In genomic region chr10:25869067-25869591, GRCh38 we compare ENCODE assay signal across 23 cellular contexts.
A peak's percentile ranks its signal among the peaks of the same experiment; 100 is the strongest.
DNase-seq lines count a peak whose midpoint lies in the region; FAIRE-seq and TF ChIP-seq lines count a peak whose summit lies in the region.
"Had no signal": no experiment of that assay in that cellular context is flagged by ENCODE, and none has a peak within 500 bp of the region (broad histone marks: within the 10 kb centered on the region; RNA-seq: fewer than 3 reads in every experiment).

No MANE protein-coding gene starts in this region.

- H3K9me3 ChIP-seq in neural cell (ENCODE audit: low read length): no peaks in the 10 kb centered on the region
- H3K9me3 ChIP-seq in kidney (ENCODE audit: control insufficient read depth in 1 of 2, low read length in 2 of 2): no peaks in the 10 kb centered on the region
- H3K9me3 ChIP-seq: A549, BE2C, HAP-1 had no signal

- no peaks in the 10 kb centered on the region for H3K9me2 ChIP-seq in neural cell (ENCODE audit: insufficient read depth, low read length)

- FAIRE-seq in kidney (lab: Jason Lieb, UNC): no peak
- FAIRE-seq: A549, D721Med, G401.6, GM12892, H54 had no signal

- CTCF ChIA-PET in HEK293T (lab: Yijun Ruan, JAX): no interaction called here

- POLR2A ChIA-PET in HEK293T (lab: Yijun Ruan, JAX): no interaction called here

- peak; percentile 60 for TF ChIP-seq EP300 in neural cell (conservative IDR thresholded peaks at IDR 0.05; ENCODE audit: poor library complexity, severe bottlenecking)

- TF ChIP-seq RAD21 in neural cell (conservative IDR thresholded peaks at IDR 0.05): no peak

- H3K27me3 ChIP-seq in neural cell (ENCODE audit: insufficient read depth, low read depth, low read length): no peaks in the 10 kb centered on the region
- H3K27me3 ChIP-seq: BE2C; BLaER1 treated with 17β-estradiol and CSF1 and Interleukin-3, amounts not matched to agents 10 nM and 100 nM had no signal

- H2AFZ ChIP-seq in neural cell (ENCODE audit: low read depth, low read length): no peak overlapping the region

- H3K36me3 ChIP-seq in neural cell (ENCODE audit: insufficient read depth, low read length) (no peaks in the 10 kb centered on the region), kidney (ENCODE audit: control insufficient read depth in 1 of 2, insufficient read depth in 2 of 2, low read length in 2 of 2) (no peaks in the 10 kb centered on the region)
- H3K36me3 ChIP-seq: BE2C; BLaER1 treated with 17β-estradiol and CSF1 and Interleukin-3, amounts not matched to agents 10 nM and 100 nM; HAP-1 had no signal

- peak; percentile 2 for DNase-seq in NCI-H1105 treated with DMSO at 0.1 percent for 48 hours (lab: John Stamatoyannopoulos, UW)
- no peak for DNase-seq in NCI-H1105 (lab: John Stamatoyannopoulos, UW)
- no peak for DNase-seq in HEK293T (ENCODE audit: extremely low spot score)
- peak; percentile 31 for DNase-seq in NCI-H1417 treated with DMSO at 0.1 percent for 48 hours (lab: John Stamatoyannopoulos, UW)
- DNase-seq in kidney: no peak
- DNase-seq in NCI-H2227 (lab: John Stamatoyannopoulos, UW; ENCODE audit: unreplicated experiment): no peak
- DNase-seq: 8988T; ACHN; AML-193; BE2C; CD4-positive, alpha-beta T cell; CD8-positive, alpha-beta memory T cell; DMS 273 treated with DMSO at 0.1 percent for 48 hours; DND-41; GOT3 had no signal

- no peak overlapping the region for H3K4me2 ChIP-seq in neural cell (ENCODE audit: low read length)
- H3K4me2 ChIP-seq: A549; BLaER1 treated with 17β-estradiol and CSF1 and Interleukin-3, amounts not matched to agents 10 nM and 100 nM had no signal

- H3K79me2 ChIP-seq in neural cell (replicated peaks; ENCODE audit: insufficient read depth, low read length): no peaks in the 10 kb centered on the region

- H3K9ac ChIP-seq in neural cell (ENCODE audit: low read length) (no peak overlapping the region), kidney (ENCODE audit: low read length in 2 of 2) (no peak overlapping the region)
- H3K9ac ChIP-seq: BLaER1 treated with 17β-estradiol and CSF1 and Interleukin-3, amounts not matched to agents 10 nM and 100 nM had no signal

- no peaks in the 10 kb centered on the region for H3F3A ChIP-seq in neural cell (ENCODE audit: insufficient read depth, low read length, poor library complexity, severe bottlenecking)

- TF ChIP-seq CTCF in neural cell (IDR thresholded peaks at IDR 0.05; ENCODE audit: poor library complexity, severe bottlenecking) (no peak), kidney (IDR thresholded peaks at IDR 0.05; ENCODE audit: borderline replicate concordance, extremely low read depth, insufficient read depth) (no peak)

- intact Hi-C loops in kidney (cut with DNase I): no loop called here

- no peaks in the 10 kb centered on the region for H3K4me1 ChIP-seq in kidney (ENCODE audit: control insufficient read depth in 1 of 2, insufficient read depth in 1 of 2, low read depth in 1 of 2, low read length in 2 of 2)
- H3K4me1 ChIP-seq: A549; BE2C; BLaER1 treated with 17β-estradiol and CSF1 and Interleukin-3, amounts not matched to agents 10 nM and 100 nM; HAP-1 had no signal

- H3K27ac ChIP-seq in neural cell (ENCODE audit: low read length): peak overlapping the region; percentile 51
- no peak overlapping the region for H3K27ac ChIP-seq in kidney (ENCODE audit: low read depth in 2 of 2, low read length in 2 of 2)
- H3K27ac ChIP-seq: A549; BLaER1 treated with 17β-estradiol and CSF1 and Interleukin-3, amounts not matched to agents 10 nM and 100 nM had no signal

- H4K20me1 ChIP-seq in neural cell (ENCODE audit: insufficient read depth): no peaks in the 10 kb centered on the region
- H4K20me1 ChIP-seq: BLaER1 treated with 17β-estradiol and CSF1 and Interleukin-3, amounts not matched to agents 10 nM and 100 nM had no signal

- H3K4me3 ChIP-seq in neural cell (ENCODE audit: low read length) (no peak overlapping the region), kidney (ENCODE audit: low read length in 2 of 2) (no peak overlapping the region)
- H3K4me3 ChIP-seq: A549; BLaER1 treated with 17β-estradiol and CSF1 and Interleukin-3, amounts not matched to agents 10 nM and 100 nM; HAP-1 had no signal

TF ChIP-seq in HEK293T, 16 proteins besides CTCF, POLR2A, EP300 and RAD21:
- TF ChIP-seq L3MBTL2 (conservative IDR thresholded peaks at IDR 0.05) (peak; percentile 70), PKNOX1 (IDR thresholded peaks at IDR 0.05) (peak; percentile 86), NFRKB (IDR thresholded peaks at IDR 0.05) (no peak), FOXM1 (IDR thresholded peaks at IDR 0.05; ENCODE audit: borderline replicate concordance) (no peak), LEF1 (IDR thresholded peaks at IDR 0.05; ENCODE audit: borderline replicate concordance) (no peak), ZNF384 (IDR thresholded peaks at IDR 0.05) (no peak), CTBP1 (IDR thresholded peaks at IDR 0.05; ENCODE audit: borderline replicate concordance) (no peak), SP1 (IDR thresholded peaks at IDR 0.05) (no peak), FOXK2 (IDR thresholded peaks at IDR 0.05) (no peak), HDGF (IDR thresholded peaks at IDR 0.05; ENCODE audit: borderline replicate concordance) (no peak), ARNT (IDR thresholded peaks at IDR 0.05) (no peak), ELF4 (IDR thresholded peaks at IDR 0.05) (no peak), SUZ12 (IDR thresholded peaks at IDR 0.05) (no peak)

TF ChIP-seq in neural cell, 6 proteins besides CTCF, POLR2A, EP300 and RAD21:
- TF ChIP-seq MXI1 (conservative IDR thresholded peaks at IDR 0.05; ENCODE audit: poor library complexity, severe bottlenecking) (no peak), POLR2AphosphoS5 (IDR thresholded peaks at IDR 0.05) (peak; percentile 23)
TF ChIP-seq in neural cell: peak in this region for 1.

Comparison
In these comparisons a context has a peak if more than half of its experiments do, and no peak if none do; other contexts are left out.
1. DNase-seq: peak in NCI-H1105 treated with DMSO at 0.1 percent for 48 hours (single experiment) and NCI-H1417 treated with DMSO at 0.1 percent for 48 hours (single experiment); none in NCI-H1105 (single experiment), HEK293T (single experiment), kidney (single experiment) and NCI-H2227 (single experiment).